13 cellular contexts compared by ENCODE assay signal in genomic region chr7:94888542-94888941, GRCh38. TPM values are rescaled to one million over a fixed set of nuclear protein-coding genes. Genes with fewer than 3 reads are reported as not detected.
DNase-seq lines count a peak whose midpoint lies in the region; ATAC-seq, FAIRE-seq and TF ChIP-seq lines count a peak whose summit lies in the region.
"Had no signal": no experiment of that assay in that cellular context is flagged by ENCODE, and none has a peak within 500 bp of the region (broad histone marks: within the 10 kb centered on the region; RNA-seq: fewer than 3 reads in every experiment).

No MANE protein-coding gene starts in this region.

- POLR2A ChIA-PET in A549 (lab: Yijun Ruan, JAX) (no interaction called here), MCF 10A (lab: Yijun Ruan, JAX) (interaction anchor here (0.7 to 1.7 kb wide), 5 partner anchors 38 to 268 kb away, joined by 3 to 4 read pairs (median 4); partner anchors contain the start of gene SGCE)

- no peak overlapping the region for H3K27ac Mint-ChIP-seq in MCF 10A (ENCODE audit: low read depth, unreplicated experiment)
- H3K27ac Mint-ChIP-seq: effector memory CD8-positive, alpha-beta T cell; T-cell had no signal

- H3K9me3 Mint-ChIP-seq in MCF 10A (ENCODE audit: unreplicated experiment), result peaks cover 7% of the 10 kb centered on the region
- H3K9me3 Mint-ChIP-seq: T-cell had no signal

- H3K4me1 ChIP-seq in A549, result no peaks in the 10 kb centered on the region
- H3K4me1 ChIP-seq: BLaER1 treated with 17β-estradiol and CSF1 and Interleukin-3, amounts not matched to agents 10 nM and 100 nM had no signal

- H3K27me3 Mint-ChIP-seq in MCF 10A (ENCODE audit: insufficient read depth, unreplicated experiment), result no peaks in the 10 kb centered on the region

- no peak overlapping the region for H3K4me3 ChIP-seq in A549
- H3K4me3 ChIP-seq: BLaER1 treated with 17β-estradiol and CSF1 and Interleukin-3, amounts not matched to agents 10 nM and 100 nM; K562 had no signal

- no peaks in the 10 kb centered on the region for H3K4me1 Mint-ChIP-seq in MCF 10A (ENCODE audit: insufficient read depth, unreplicated experiment)
- H3K4me1 Mint-ChIP-seq: T-cell had no signal

- FAIRE-seq in A549 (lab: Jason Lieb, UNC), result no peak
- FAIRE-seq: K562 had no signal

- 0 out of 5 replicates have a peak, but pooled peaks of 1 of the 2 experiments have one; percentile 1 for TF ChIP-seq RAD21 in A549 (conservative IDR thresholded peaks at IDR 0.05 in 1 of 2, IDR thresholded peaks at IDR 0.05 in 1 of 2)

- ATAC-seq in A549, result peak; percentile 64 to 65; a peak in 3 of 6 replicates
- peak; percentile 55 for ATAC-seq in left lobe of liver
- ATAC-seq in GM21717 (IDR thresholded peaks at IDR 0.05; ENCODE audit: unreplicated experiment), result no peak
- ATAC-seq: effector memory CD8-positive, alpha-beta T cell; K562; T-cell had no signal

- H3K36me3 Mint-ChIP-seq in MCF 10A (ENCODE audit: insufficient read depth, unreplicated experiment), result peaks cover 4% of the 10 kb centered on the region
- H3K36me3 Mint-ChIP-seq: T-cell had no signal

- no peaks in the 10 kb centered on the region for H3K9me3 ChIP-seq in A549
- H3K9me3 ChIP-seq: BLaER1 treated with 17β-estradiol and CSF1 and Interleukin-3, amounts not matched to agents 10 nM and 100 nM had no signal

- no peak overlapping the region for H3K27ac ChIP-seq in A549
- H3K27ac ChIP-seq: BLaER1 treated with 17β-estradiol and CSF1 and Interleukin-3, amounts not matched to agents 10 nM and 100 nM had no signal

- TF ChIP-seq EP300 in A549 (IDR thresholded peaks at IDR 0.05), result no peak

- intact Hi-C loops in MCF 10A (cut with micrococcal nuclease), result loop anchor here (1.0 kb wide), 1 partner anchor 378 kb away; no protein-coding TSS in a partner anchor

- TF ChIP-seq POLR2A in A549 (IDR thresholded peaks at IDR 0.05; ENCODE audit: low read length), result no peak

- TF ChIP-seq CTCF in A549 (IDR thresholded peaks at IDR 0.05) (no peak; the same call in 2 of the 3 replicates), LNCAP (IDR thresholded peaks at IDR 0.05) (0 out of 2 replicates have a peak, but pooled peaks have one; percentile 28), MCF 10A (IDR thresholded peaks at IDR 0.05; ENCODE audit: unreplicated experiment) (peak; percentile 19)

- no peak overlapping the region for H3K4me2 ChIP-seq in A549
- H3K4me2 ChIP-seq: BLaER1 treated with 17β-estradiol and CSF1 and Interleukin-3, amounts not matched to agents 10 nM and 100 nM had no signal

- H3K4me3 Mint-ChIP-seq in MCF 10A (ENCODE audit: unreplicated experiment), result no peak overlapping the region
- H3K4me3 Mint-ChIP-seq: effector memory CD8-positive, alpha-beta T cell; T-cell had no signal

- DNase-seq in A549 (ENCODE audit: low read depth in 1 of 2, low spot score in 1 of 2), result peak; percentile 21 to 47
- DNase-seq in MCF 10A (ENCODE audit: unreplicated experiment), result peak; percentile 59
- no peak for DNase-seq in left lobe of liver (ENCODE audit: low spot score)
- no peak for DNase-seq in stimulated activated CD4-positive, alpha-beta T cell treated with anti-CD3 and anti-CD28 coated beads, Interleukin-1b, Interleukin-23, amount 100 ng/mL, for 48 hours
- DNase-seq in NCI-H146 treated with DMSO at 0.1 percent for 48 hours (lab: John Stamatoyannopoulos, UW; ENCODE audit: unreplicated experiment), result no peak
- DNase-seq in NCI-H226, result no peak
- DNase-seq: activated T-cell treated with anti-CD3 and anti-CD28 coated beads, Interleukin-2, amount 50 U/mL, for 48 hours; effector memory CD8-positive, alpha-beta T cell; T-cell had no signal

- 34% methylated on average over 5 of the region's 5 CpGs for WGBS in A549 (ENCODE audit: missing lambda C conversion rate)

- CTCF ChIA-PET in A549 (lab: Yijun Ruan, JAX) (no interaction called here), MCF 10A (lab: Yijun Ruan, JAX) (interaction anchor here (0.6 to 2.0 kb wide), 14 partner anchors 14 to 442 kb away, joined by 3 to 8 read pairs (median 4); partner anchors contain the start of gene SGCE)

- BruUV-seq in MCF 10A (replicated peaks; lab: Mats Ljungman, UMichigan), result no TSS peak

TF ChIP-seq in A549, 52 proteins besides CTCF, POLR2A, EP300 and RAD21:
- no peak for TF ChIP-seq ZFP36 (IDR thresholded peaks at IDR 0.05; ENCODE audit: borderline replicate concordance, partially characterized antibody)
- TF ChIP-seq CEBPB (IDR thresholded peaks at IDR 0.05), result no peak
- no peak for TF ChIP-seq MAFK (IDR thresholded peaks at IDR 0.05; ENCODE audit: partially characterized antibody)
- no peak for TF ChIP-seq MYC (IDR thresholded peaks at IDR 0.05; ENCODE audit: borderline replicate concordance, low read length)
- TF ChIP-seq NR3C1 (IDR thresholded peaks at IDR 0.05), result no peak
- TF ChIP-seq TP53 (CRISPR knock-in tag; IDR thresholded peaks at IDR 0.05), result no peak
- TF ChIP-seq, protein P1, sequence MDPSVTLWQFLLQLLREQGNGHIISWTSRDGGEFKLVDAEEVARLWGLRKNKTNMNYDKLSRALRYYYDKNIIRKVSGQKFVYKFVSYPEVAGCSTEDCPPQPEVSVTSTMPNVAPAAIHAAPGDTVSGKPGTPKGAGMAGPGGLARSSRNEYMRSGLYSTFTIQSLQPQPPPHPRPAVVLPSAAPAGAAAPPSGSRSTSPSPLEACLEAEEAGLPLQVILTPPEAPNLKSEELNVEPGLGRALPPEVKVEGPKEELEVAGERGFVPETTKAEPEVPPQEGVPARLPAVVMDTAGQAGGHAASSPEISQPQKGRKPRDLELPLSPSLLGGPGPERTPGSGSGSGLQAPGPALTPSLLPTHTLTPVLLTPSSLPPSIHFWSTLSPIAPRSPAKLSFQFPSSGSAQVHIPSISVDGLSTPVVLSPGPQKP (IDR thresholded peaks at IDR 0.05; ENCODE audit: low read depth, low read length), result no peak
TF ChIP-seq in A549: peak in this region for 0.

RNA-seq across cellular contexts. Expression of gene PPP1R9A, which starts 18.9 kb away (rescaled TPM):
- polyA plus RNA-seq in A549 (2011; rRNA removed) (15.5 and 18.7 TPM in 2 replicates), A549 (2017; fragmentation: RNase III; extraction: RNeasy Plus Mini Kit Qiagen cat#74134 plus additional on column Dnase treatment) (4.9 to 5.8 TPM (median 5.0 TPM) in 3 replicates)
- 1.0 TPM in 2 replicates for polyA plus RNA-seq in A549 (2012; cell fraction: cytosol; rRNA removed)
- polyA plus RNA-seq in A549 (2012; cell fraction: nucleus; rRNA removed), result 3.5 and 4.8 TPM in 2 replicates
- polyA minus RNA-seq in A549 (2011; rRNA and poly(A)+ RNA removed), result 25.0 TPM in 2 replicates
- total RNA-seq in MCF 10A (2022) (6.3 and 8.2 TPM in 2 replicates), left lobe of liver (1.2 TPM)
- polyA plus RNA-seq: K562 had no signal

Comparison
In these comparisons a context has a peak if more than half of its experiments do, and no peak if none do; other contexts are left out.
1. DNase-seq: peak in A549 (2 of 2) and MCF 10A (single experiment); none in left lobe of liver (single experiment), stimulated activated CD4-positive, alpha-beta T cell treated with anti-CD3 and anti-CD28 coated beads, Interleukin-1b, Interleukin-23, amount 100 ng/mL, for 48 hours (single experiment), NCI-H146 treated with DMSO at 0.1 percent for 48 hours (single experiment) and NCI-H226 (single experiment).